30 cellular contexts compared by ENCODE assay signal in genomic region chrX:132272826-132273225, GRCh38.
"Had no signal": no experiment of that assay in that cellular context is flagged by ENCODE, and none has a peak within 500 bp of the region (broad histone marks: within the 10 kb centered on the region; RNA-seq: fewer than 3 reads in every experiment).

No MANE protein-coding gene starts in this region.

- H3K4me3 Mint-ChIP-seq: activated naive CD8-positive, alpha-beta T cell; brain; central memory CD8-positive, alpha-beta T cell; dendritic cell treated with granulocyte-macrophage colony-stimulating factor and Interleukin-4, amounts not matched to agents 40 ng/mL and 50 ng/mL, for 4 days; endodermal cell; nephron; stimulated activated memory B cell treated with anti-CD40 and anti-IgM and Interleukin-4, amounts not matched to agents 10 μg/mL and 1 μg/mL and 100 μg/mL, for 72 hours; stimulated activated naive CD8-positive, alpha-beta T cell treated with anti-CD3 and anti-CD28 coated beads, Interleukin-15, amount 100 ng/mL, for 72 hours; T-helper 17 cell had no signal

- H3K4me2 ChIP-seq: smooth muscle cell had no signal

- H3K27ac Mint-ChIP-seq: activated naive CD8-positive, alpha-beta T cell; brain; dendritic cell treated with granulocyte-macrophage colony-stimulating factor and Interleukin-4, amounts not matched to agents 40 ng/mL and 50 ng/mL, for 4 days; endodermal cell; nephron; stimulated activated memory B cell treated with anti-CD40 and anti-IgM and Interleukin-4, amounts not matched to agents 10 μg/mL and 1 μg/mL and 100 μg/mL, for 72 hours; stimulated activated naive CD8-positive, alpha-beta T cell treated with anti-CD3 and anti-CD28 coated beads, Interleukin-15, amount 100 ng/mL, for 72 hours; T-helper 17 cell had no signal

- H3K4me1 ChIP-seq: ascending aorta, lower lobe of right lung, upper lobe of right lung had no signal

- H3K27ac ChIP-seq: ascending aorta, lower lobe of right lung, neutrophil, thyroid gland, upper lobe of right lung, WERI-Rb-1 had no signal

- H3K4me1 Mint-ChIP-seq: central memory CD8-positive, alpha-beta T cell; endodermal cell; stimulated activated memory B cell treated with anti-CD40 and anti-IgM and Interleukin-4, amounts not matched to agents 10 μg/mL and 1 μg/mL and 100 μg/mL, for 72 hours had no signal

- ATAC-seq: activated CD4-positive, CD25-positive, alpha-beta regulatory T cell treated with anti-CD3 and anti-CD28 coated beads, Interleukin-2, amount 50 U/mL, for 24 hours; heart left ventricle; left lobe of liver; lower lobe of right lung; stimulated activated memory B cell treated with anti-CD40 and anti-IgM and Interleukin-4, amounts not matched to agents 10 μg/mL and 1 μg/mL and 100 μg/mL, for 72 hours; stimulated activated naive CD8-positive, alpha-beta T cell treated with anti-CD3 and anti-CD28 coated beads, Interleukin-15, amount 100 ng/mL, for 72 hours; T-helper 17 cell; upper lobe of right lung had no signal

- H3K27me3 Mint-ChIP-seq: activated naive CD8-positive, alpha-beta T cell; brain; central memory CD8-positive, alpha-beta T cell; dendritic cell treated with granulocyte-macrophage colony-stimulating factor and Interleukin-4, amounts not matched to agents 40 ng/mL and 50 ng/mL, for 4 days; stimulated activated memory B cell treated with anti-CD40 and anti-IgM and Interleukin-4, amounts not matched to agents 10 μg/mL and 1 μg/mL and 100 μg/mL, for 72 hours; stimulated activated naive CD8-positive, alpha-beta T cell treated with anti-CD3 and anti-CD28 coated beads, Interleukin-15, amount 100 ng/mL, for 72 hours; T-helper 17 cell had no signal

- H3K27me3 ChIP-seq: ascending aorta, heart left ventricle, neutrophil, thyroid gland, upper lobe of right lung had no signal

- H3K4me3 ChIP-seq: ascending aorta, heart left ventricle, lower lobe of right lung, smooth muscle cell, thyroid gland, upper lobe of right lung had no signal

- DNase-seq: activated CD4-positive, alpha-beta T cell treated with anti-CD3 and anti-CD28 coated beads for 48 hours; activated CD4-positive, alpha-beta T cell treated with anti-CD3 and anti-CD28 coated beads, Interleukin-2, amount 50 U/mL, for 48 hours; activated CD8-positive, alpha-beta memory T cell treated with anti-CD3 and anti-CD28 coated beads for 24 hours; activated effector memory CD4-positive, alpha-beta T cell treated with Interleukin-2 at 50 U/mL for 16 hours; activated naive CD4-positive, alpha-beta T cell treated with Interleukin-2 at 50 U/mL for 16 hours; endodermal cell; heart left ventricle; kidney glomerular epithelial cell; lower lobe of right lung; stimulated activated CD4-positive, alpha-beta T cell treated with anti-CD3 and anti-CD28 coated beads, Interleukin-1b, Interleukin-23, amount 100 ng/mL, for 48 hours; stimulated activated CD4-positive, alpha-beta T cell treated with anti-CD3 and anti-CD28 coated beads, Interleukin-4, amount 100 ng/mL, for 4 hours; stimulated activated CD8-positive, alpha-beta memory T cell treated with anti-CD3 and anti-CD28 coated beads, Interleukin-4, amount 100 ng/mL, for 48 hours; stimulated activated naive CD8-positive, alpha-beta T cell treated with anti-CD3 and anti-CD28 coated beads, Interleukin-15, amount 100 ng/mL, for 72 hours; substantia nigra; T-helper 17 cell; T1000; thyroid gland; upper lobe of right lung; WERI-Rb-1 had no signal

- H3K9me3 Mint-ChIP-seq: central memory CD8-positive, alpha-beta T cell; dendritic cell treated with granulocyte-macrophage colony-stimulating factor and Interleukin-4, amounts not matched to agents 40 ng/mL and 50 ng/mL, for 4 days; endodermal cell; stimulated activated memory B cell treated with anti-CD40 and anti-IgM and Interleukin-4, amounts not matched to agents 10 μg/mL and 1 μg/mL and 100 μg/mL, for 72 hours; stimulated activated naive CD8-positive, alpha-beta T cell treated with anti-CD3 and anti-CD28 coated beads, Interleukin-15, amount 100 ng/mL, for 72 hours had no signal

- H3K36me3 ChIP-seq: ascending aorta, heart left ventricle, lower lobe of right lung, neutrophil, thyroid gland, upper lobe of right lung, WERI-Rb-1 had no signal

- H3K9me3 ChIP-seq: ascending aorta, heart left ventricle, lower lobe of right lung, neutrophil, thyroid gland, upper lobe of right lung had no signal
